8 cellular contexts compared by ENCODE assay signal in the genomic region with DNA sequence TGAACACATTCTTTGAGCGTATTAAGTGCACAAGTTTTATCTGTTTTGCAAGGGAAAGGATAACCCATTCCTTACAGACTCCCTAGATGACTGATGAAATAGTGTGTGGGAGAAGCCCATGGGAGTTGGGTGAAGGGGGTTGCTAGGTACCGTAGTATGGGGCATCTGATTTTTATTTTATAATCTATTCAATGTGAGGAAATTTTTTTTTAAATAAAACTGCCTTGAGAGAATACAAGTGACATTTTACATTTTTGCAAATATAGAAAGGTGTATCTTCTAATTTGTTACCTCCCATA. TPM values are rescaled to one million over a fixed set of nuclear protein-coding genes. Genes with fewer than 3 reads are reported as not detected.
A peak's percentile ranks its signal among the peaks of the same experiment; 100 is the strongest.
DNase-seq lines count a peak whose midpoint lies in the region; ATAC-seq, FAIRE-seq and TF ChIP-seq lines count a peak whose summit lies in the region.

No MANE protein-coding gene starts in this region.

- TF ChIP-seq EP300 in H1 (IDR thresholded peaks at IDR 0.05; ENCODE audit: borderline replicate concordance in 1 of 2, low read depth in 2 of 2, low read length in 2 of 2) = no peak

- H3K9me3 ChIP-seq in DOHH2 (ENCODE audit: control insufficient read depth, insufficient read depth, low read length) (no peaks in the 10 kb centered on the region), OCI-LY7 (ENCODE audit: low read length) (no peaks in the 10 kb centered on the region), H1 (ENCODE audit: insufficient read depth in 2 of 2, low read depth in 1 of 2, low read length in 1 of 2) (no peaks in the 10 kb centered on the region), neuronal stem cell (replicated peaks in 1 of 2; ENCODE audit: control insufficient read depth in 2 of 2, insufficient read depth in 1 of 2, low read depth in 1 of 2, low read length in 2 of 2) (peaks cover 0 to 2% of the 10 kb centered on the region in 2 donors), body of pancreas (no peaks in the 10 kb centered on the region)

- POLR2A ChIA-PET in OCI-LY7 (lab: Charles Lee) (interaction anchor here (2.8 kb wide), 1 partner anchor 129 kb away, joined by 11 read pairs; no protein-coding TSS in a partner anchor), H1 (lab: Charles Lee; ENCODE audit: partially characterized antibody) (no interaction called here)

- H2BK120ac ChIP-seq in H1 (replicated peaks; ENCODE audit: low read depth, low read length) = no peak overlapping the region
- H2BK120ac ChIP-seq in neuronal stem cell (ENCODE audit: low read depth, low read length) = no peak overlapping the region

- CTCF ChIA-PET in OCI-LY7 (lab: Charles Lee; ENCODE audit: unreplicated experiment) (no interaction called here), H1 (lab: Charles Lee; ENCODE audit: partially characterized antibody) (interaction anchor here (1.1 to 1.3 kb wide), 2 partner anchors 12 to 16 kb away, joined by 3 to 6 read pairs; no protein-coding TSS in a partner anchor)

- WGBS in H1 (ENCODE audit: extremely low coverage in 1 of 2, insufficient coverage in 1 of 2, insufficient read length in 1 of 2, insufficient replicate concordance in 2 of 2, low coverage in 1 of 2, low lambda C conversion rate in 2 of 2, missing lambda C conversion rate in 1 of 2), 2 experiments = 95% methylated on average over 2 of the region's 2 CpGs; no CpG with 5 or more reads in 1 of the 2 experiments
- WGBS in neuronal stem cell (ENCODE audit: extremely low coverage in 2 of 2, insufficient read length in 2 of 2, insufficient replicate concordance in 1 of 2), 2 donors = no CpG with 5 or more reads among the region's 2 CpGs
- 39 to 41% methylated on average over 2 of the region's 2 CpGs for WGBS in body of pancreas, 2 donors

- peaks cover 28% of the 10 kb centered on the region for H3K36me3 ChIP-seq in DOHH2 (ENCODE audit: control insufficient read depth, low read length)
- peaks cover 37% of the 10 kb centered on the region for H3K36me3 ChIP-seq in OCI-LY7 (ENCODE audit: insufficient read depth, low read length)
- H3K36me3 ChIP-seq in H1 (ENCODE audit: control insufficient read depth in 2 of 4, insufficient read depth in 4 of 4, low read length in 3 of 4) = no peaks in the 10 kb centered on the region; a peak in 1 of 8 replicates
- H3K36me3 ChIP-seq in neuronal stem cell (replicated peaks in 1 of 2; ENCODE audit: control insufficient read depth in 2 of 2, insufficient read depth in 2 of 2, low read length in 2 of 2) = peaks cover 2 to 45% of the 10 kb centered on the region in 2 donors
- no peaks in the 10 kb centered on the region for H3K36me3 ChIP-seq in body of pancreas (replicated peaks in 1 of 2; ENCODE audit: insufficient read depth in 1 of 2, low read depth in 2 of 2)

- H3K56ac ChIP-seq in H1 (replicated peaks; ENCODE audit: insufficient read length, low read depth, low read length) = no peak overlapping the region

- no peak overlapping the region for H2BK20ac ChIP-seq in H1 (ENCODE audit: low read length)

- H4K8ac ChIP-seq in H1 (ENCODE audit: extremely low read depth, insufficient read depth, low read length) (no peak overlapping the region), neuronal stem cell (ENCODE audit: low read depth, low read length) (no peak overlapping the region)

- H3K18ac ChIP-seq in H1 (ENCODE audit: extremely low read depth, low read length) (no peak overlapping the region), neuronal stem cell (ENCODE audit: low read length) (no peak overlapping the region)

- H2BK5ac ChIP-seq in H1 (ENCODE audit: low read depth, low read length) = no peak overlapping the region
- H2BK5ac ChIP-seq in neuronal stem cell (ENCODE audit: low read length) = no peak overlapping the region

- TF ChIP-seq CTCF in DOHH2 (IDR thresholded peaks at IDR 0.05; ENCODE audit: low read depth, low read length, poor library complexity, severe bottlenecking) (no peak), OCI-LY7 (conservative IDR thresholded peaks at IDR 0.05; ENCODE audit: low read length) (no peak), H1 (IDR thresholded peaks at IDR 0.05; ENCODE audit: control extremely low read depth in 1 of 3, insufficient read depth in 1 of 3, low read depth in 1 of 3, low read length in 3 of 3) (no peak), GM13977 (IDR thresholded peaks at IDR 0.05; ENCODE audit: extremely low read depth, insufficient read depth, missing control alignments) (no peak), body of pancreas (IDR thresholded peaks at IDR 0.05) (no peak)

- H2BK12ac ChIP-seq in H1 (ENCODE audit: low read depth, low read length) = no peak overlapping the region
- H2BK12ac ChIP-seq in neuronal stem cell (ENCODE audit: low read length) = no peak overlapping the region

- H3K27me3 ChIP-seq in DOHH2 (ENCODE audit: control insufficient read depth, low read length) (no peaks in the 10 kb centered on the region), H1 (replicated peaks in 1 of 4; ENCODE audit: control insufficient read depth in 3 of 4, extremely low read depth in 1 of 4, insufficient read depth in 3 of 4, low read length in 3 of 4) (no peaks in the 10 kb centered on the region), neuronal stem cell (ENCODE audit: control insufficient read depth in 3 of 3, insufficient read depth in 3 of 3, low read depth in 1 of 3, low read length in 3 of 3) (no peaks in the 10 kb centered on the region), body of pancreas (no peaks in the 10 kb centered on the region)

- H3K9me2 ChIP-seq in DOHH2 (replicated peaks; ENCODE audit: control insufficient read depth, low read length) (no peaks in the 10 kb centered on the region), OCI-LY7 (ENCODE audit: insufficient read depth, low read length) (no peaks in the 10 kb centered on the region)

- no peak for DNase-seq in OCI-LY7 (ENCODE audit: low spot score)
- no peak for DNase-seq in H1 (ENCODE audit: low read depth in 1 of 2, low spot score in 2 of 2)
- DNase-seq in neuronal stem cell (ENCODE audit: low spot score) = no peak
- no peak for DNase-seq in GM13977 (ENCODE audit: low spot score)
- DNase-seq in head of caudate nucleus = no peak
- DNase-seq in body of pancreas = no peak

- in situ Hi-C loops in GM13977 (cut with MboI; ENCODE audit: low pct_unique_long_range_greater_than_20kb, low sequenced_read_pairs, unreplicated experiment) = no loop called here

- H3K4me3 ChIP-seq in DOHH2 (ENCODE audit: low read length) (peak overlapping the region; percentile 84), OCI-LY7 (ENCODE audit: low read depth, low read length, poor library complexity, severe bottlenecking) (peak overlapping the region; percentile 82), H1 (ENCODE audit: extremely low read depth in 1 of 4, insufficient read depth in 2 of 4, low read depth in 3 of 4, low read length in 4 of 4) (peak overlapping the region; percentile 72 to 87 (median 76); a peak in 7 of 8 replicates), neuronal stem cell (ENCODE audit: low read length in 2 of 2) (peak overlapping the region in 1 of 2 donors; percentile 85), body of pancreas (no peak overlapping the region)

- TF ChIP-seq POLR2A in H1 (IDR thresholded peaks at IDR 0.05; ENCODE audit: control extremely low read depth in 1 of 2, low read depth in 2 of 2, low read length in 2 of 2) = no peak
- no peak for TF ChIP-seq POLR2A in body of pancreas (IDR thresholded peaks at IDR 0.05)

- H3K4me2 ChIP-seq in DOHH2 (ENCODE audit: low read length) (peak overlapping the region; percentile 97), OCI-LY7 (ENCODE audit: low read length) (peak overlapping the region; percentile 78), H1 (ENCODE audit: insufficient read depth in 1 of 2, low read depth in 2 of 2, low read length in 2 of 2) (peak overlapping the region; percentile 76 to 81), neuronal stem cell (ENCODE audit: insufficient read depth, low read length, poor library complexity, severe bottlenecking) (peak overlapping the region; percentile 11)

- no peak overlapping the region for H4K91ac ChIP-seq in H1 (replicated peaks; ENCODE audit: insufficient read length, low read length)
- no peak overlapping the region for H4K91ac ChIP-seq in neuronal stem cell (ENCODE audit: low read depth, low read length, poor library complexity)

- H3K23ac ChIP-seq in H1 (ENCODE audit: insufficient read length) (no peak overlapping the region), neuronal stem cell (ENCODE audit: low read depth, low read length, poor library complexity) (no peak overlapping the region)

- no peak overlapping the region for H2AFZ ChIP-seq in OCI-LY7 (ENCODE audit: low read length)
- no peak overlapping the region for H2AFZ ChIP-seq in H1 (ENCODE audit: low read length)
- no peak overlapping the region for H2AFZ ChIP-seq in neuronal stem cell (ENCODE audit: low read length)

- TF ChIP-seq RAD21 in H1 (IDR thresholded peaks at IDR 0.05 in 1 of 2, conservative IDR thresholded peaks at IDR 0.05 in 1 of 2; ENCODE audit: low read depth in 2 of 2, low read length in 2 of 2) = no peak

- H3K23me2 ChIP-seq in H1 (ENCODE audit: low read depth, low read length) = no peaks in the 10 kb centered on the region; the same call in 1 of the 2 replicates

- no peak overlapping the region for H2AK5ac ChIP-seq in H1 (ENCODE audit: low read depth, low read length)
- H2AK5ac ChIP-seq in neuronal stem cell (ENCODE audit: low read depth, low read length) = no peak overlapping the region

- H3K4ac ChIP-seq in H1 (replicated peaks; ENCODE audit: insufficient read length, low read depth, low read length) (no peak overlapping the region), neuronal stem cell (ENCODE audit: low read length) (no peak overlapping the region)

- no peak overlapping the region for H3K27ac ChIP-seq in DOHH2 (ENCODE audit: low read depth, low read length)
- H3K27ac ChIP-seq in OCI-LY7 (ENCODE audit: low read depth, low read length, poor library complexity, severe bottlenecking) = peak overlapping the region; percentile 73
- H3K27ac ChIP-seq in H1 (ENCODE audit: low read depth, low read length) = no peak overlapping the region
- no peak overlapping the region for H3K27ac ChIP-seq in neuronal stem cell (replicated peaks; ENCODE audit: low read length)
- H3K27ac ChIP-seq in body of pancreas = no peak overlapping the region

- ATAC-seq in GM19397 (IDR thresholded peaks at IDR 0.05; ENCODE audit: unreplicated experiment) (no peak), body of pancreas (no peak)

- intact Hi-C loops in OCI-LY7 (cut with micrococcal nuclease; ENCODE audit: unreplicated experiment) = loop anchor here (2.0 kb wide), 1 partner anchor 126 kb away; a partner anchor contains a TSS
- intact Hi-C loops in head of caudate nucleus (cut with DNase I) = loop anchor here (10.0 kb wide), 1 partner anchor 630 kb away; no protein-coding TSS in a partner anchor
- intact Hi-C loops in body of pancreas (cut with DNase I) = no loop called here

- H4K5ac ChIP-seq in H1 (ENCODE audit: insufficient read length, low read depth, low read length) = no peak overlapping the region

- BruUV-seq in OCI-LY7 (replicated peaks; lab: Mats Ljungman, UMichigan) = no TSS peak

- no peak overlapping the region for H3K14ac ChIP-seq in H1 (ENCODE audit: insufficient read length)
- H3K14ac ChIP-seq in neuronal stem cell (ENCODE audit: low read length) = no peak overlapping the region

- 0 out of 2 replicates have a peak, but pooled peaks cover 7% of the 10 kb centered on the region for H3F3A ChIP-seq in DOHH2 (ENCODE audit: control insufficient read depth, insufficient read depth)

- H3K79me2 ChIP-seq in DOHH2 (ENCODE audit: control insufficient read depth, low read length) (peaks cover 71% of the 10 kb centered on the region), OCI-LY7 (ENCODE audit: insufficient read depth, low read depth, low read length) (peaks cover 62% of the 10 kb centered on the region), H1 (ENCODE audit: control insufficient read depth in 1 of 2, insufficient read depth in 2 of 2, low read length in 2 of 2) (peaks cover 4 to 60% of the 10 kb centered on the region in 2 experiments; a peak in 3 of 4 replicates)

- H2BK15ac ChIP-seq in H1 (ENCODE audit: low read length) = no peak overlapping the region
- no peak overlapping the region for H2BK15ac ChIP-seq in neuronal stem cell (ENCODE audit: low read length)

- H3K4me1 ChIP-seq in DOHH2 (ENCODE audit: control insufficient read depth, low read length) = peaks cover 33% of the 10 kb centered on the region
- H3K4me1 ChIP-seq in OCI-LY7 (ENCODE audit: insufficient read depth, low read length, poor library complexity, severe bottlenecking) = peaks cover 27% of the 10 kb centered on the region
- no peaks in the 10 kb centered on the region; a peak in 1 of 7 replicates for H3K4me1 ChIP-seq in H1 (replicated peaks in 1 of 4; ENCODE audit: control insufficient read depth in 3 of 4, insufficient read depth in 4 of 4, low read length in 3 of 4)
- H3K4me1 ChIP-seq in neuronal stem cell (ENCODE audit: control insufficient read depth in 2 of 2, insufficient read depth in 1 of 2, low read depth in 1 of 2, low read length in 2 of 2) = peaks cover 0 to 3% of the 10 kb centered on the region in 2 donors
- peaks cover 39% of the 10 kb centered on the region for H3K4me1 ChIP-seq in body of pancreas

- H3K9ac ChIP-seq in H1 (replicated peaks in 1 of 4; ENCODE audit: extremely low read depth in 1 of 4, low read depth in 3 of 4, low read length in 3 of 4) (no peak overlapping the region), neuronal stem cell (ENCODE audit: low read depth, low read length, poor library complexity) (no peak overlapping the region)

- no peak for FAIRE-seq in H1 (lab: Jason Lieb, UNC)

- peaks cover 15% of the 10 kb centered on the region; the same call in 1 of the 2 replicates for H4K20me1 ChIP-seq in DOHH2 (ENCODE audit: control insufficient read depth, insufficient read depth, low read depth, low read length)
- H4K20me1 ChIP-seq in OCI-LY7 (ENCODE audit: insufficient read depth, low read length) = peaks cover 19% of the 10 kb centered on the region; the same call in 1 of the 2 replicates
- peaks cover 0 to 4% of the 10 kb centered on the region in 2 experiments for H4K20me1 ChIP-seq in H1 (replicated peaks in 1 of 2; ENCODE audit: control insufficient read depth in 1 of 2, insufficient read depth in 2 of 2, low read length in 2 of 2)

- H3K79me1 ChIP-seq in H1 (ENCODE audit: low read depth, low read length) = no peaks in the 10 kb centered on the region
- no peaks in the 10 kb centered on the region for H3K79me1 ChIP-seq in neuronal stem cell (ENCODE audit: low read depth, low read length)

RNA-seq across cellular contexts. Expression of a gene that starts 1.4 kb away (rescaled TPM):
- total RNA-seq in OCI-LY7 (2014; rRNA removed; shearing (Covaris generic)) = 95.6 and 100 TPM in 2 replicates
- total RNA-seq in OCI-LY7 (2022) = 65.1 and 71.3 TPM in 2 replicates
- total RNA-seq in H1 (2021; fragmentation: NEBNext Ultra II Directional; extraction: Animal tissue kit (Norgen Biotek cat#: 25700)) = 39.1 TPM in 2 replicates
- 15.6 and 24.5 TPM in 2 replicates for polyA plus RNA-seq in H1 (2011; rRNA removed)
- 25.1 TPM for polyA plus RNA-seq in H1 (2011; cell fraction: cytosol; rRNA removed)
- polyA plus RNA-seq in H1 (2011; cell fraction: nucleus; rRNA removed) = 47.2 TPM
- polyA plus RNA-seq in H1 (2012, experiment 1 of 2) = 23.6 to 36.2 TPM (median 28.7 TPM) in 4 replicates
- 1.3 TPM for polyA plus RNA-seq in H1 (2012, experiment 2 of 2)
- 29.6 TPM for polyA plus RNA-seq in H1 (2013, experiment 1 of 2)
- 25.3 TPM for polyA plus RNA-seq in H1 (2013, experiment 2 of 2)
- 57.3 and 92.2 TPM in 2 replicates for polyA minus RNA-seq in H1 (2011; rRNA and poly(A)+ RNA removed)
- polyA minus RNA-seq in H1 (2011; cell fraction: cytosol; rRNA and poly(A)+ RNA removed) = 28.8 TPM
- polyA minus RNA-seq in H1 (2011; cell fraction: nucleus; rRNA and poly(A)+ RNA removed) = 95.1 TPM
- polyA plus RNA-seq in neuronal stem cell (2013, experiment 1 of 2) = 34.9 TPM
- 34.6 TPM for polyA plus RNA-seq in neuronal stem cell (2013, experiment 2 of 2)
- total RNA-seq in body of pancreas = 10 to 100 TPM; 30.0 to 39.7 TPM

RNA-seq across cellular contexts. Expression of a gene that starts 15.7 kb away (rescaled TPM):
- 1.1 and 1.7 TPM in 2 replicates for total RNA-seq in OCI-LY7 (2014; rRNA removed; shearing (Covaris generic))
- total RNA-seq in OCI-LY7 (2022) (2.7 and 3.1 TPM in 2 replicates), body of pancreas (1 to 10 TPM; 2.3 to 3.4 TPM)
- total RNA-seq in H1 (2021; fragmentation: NEBNext Ultra II Directional; extraction: Animal tissue kit (Norgen Biotek cat#: 25700)) = 115 and 120 TPM in 2 replicates
- polyA plus RNA-seq in H1 (2011; rRNA removed) = 54.6 and 55.8 TPM in 2 replicates
- 53.2 TPM for polyA plus RNA-seq in H1 (2011; cell fraction: cytosol; rRNA removed)
- polyA plus RNA-seq in H1 (2011; cell fraction: nucleus; rRNA removed) = 32.4 TPM
- 128 to 197 TPM (median 154 TPM) in 4 replicates for polyA plus RNA-seq in H1 (2012, experiment 1 of 2)
- 79.1 TPM for polyA plus RNA-seq in H1 (2012, experiment 2 of 2)
- polyA plus RNA-seq in H1 (2013, experiment 1 of 2) = 168 TPM
- polyA plus RNA-seq in H1 (2013, experiment 2 of 2) = 221 TPM
- polyA minus RNA-seq in H1 (2011; rRNA and poly(A)+ RNA removed) = 14.3 and 15.7 TPM in 2 replicates
- 34.3 TPM for polyA minus RNA-seq in H1 (2011; cell fraction: cytosol; rRNA and poly(A)+ RNA removed)
- polyA minus RNA-seq in H1 (2011; cell fraction: nucleus; rRNA and poly(A)+ RNA removed) = 20.6 TPM
- polyA plus RNA-seq in neuronal stem cell (2013, experiment 1 of 2) = 428 TPM
- 429 TPM for polyA plus RNA-seq in neuronal stem cell (2013, experiment 2 of 2)

Comparison
In these comparisons a context has a peak if more than half of its experiments do, and no peak if none do; other contexts are left out.
1. H3K4me2 ChIP-seq: peak in every context shown above with its lines; median percentile 97 in DOHH2; 78 in H1; 78 in OCI-LY7; 11 in neuronal stem cell.
2. H3K4me3 ChIP-seq: peak in DOHH2 (single experiment), OCI-LY7 (single experiment) and H1 (4 of 4); none in body of pancreas (0 of 2).
3. RNA of a gene that starts 15.7 kb away (total RNA-seq): 115 to 120 TPM in H1; 2.3 to 3.4 TPM in body of pancreas and 1.1 to 3.1 TPM in OCI-LY7; every median in the first group is over 10 times any median in the second.